Comparison of ENCODE assay signal across 12 cellular contexts in the genomic region with DNA sequence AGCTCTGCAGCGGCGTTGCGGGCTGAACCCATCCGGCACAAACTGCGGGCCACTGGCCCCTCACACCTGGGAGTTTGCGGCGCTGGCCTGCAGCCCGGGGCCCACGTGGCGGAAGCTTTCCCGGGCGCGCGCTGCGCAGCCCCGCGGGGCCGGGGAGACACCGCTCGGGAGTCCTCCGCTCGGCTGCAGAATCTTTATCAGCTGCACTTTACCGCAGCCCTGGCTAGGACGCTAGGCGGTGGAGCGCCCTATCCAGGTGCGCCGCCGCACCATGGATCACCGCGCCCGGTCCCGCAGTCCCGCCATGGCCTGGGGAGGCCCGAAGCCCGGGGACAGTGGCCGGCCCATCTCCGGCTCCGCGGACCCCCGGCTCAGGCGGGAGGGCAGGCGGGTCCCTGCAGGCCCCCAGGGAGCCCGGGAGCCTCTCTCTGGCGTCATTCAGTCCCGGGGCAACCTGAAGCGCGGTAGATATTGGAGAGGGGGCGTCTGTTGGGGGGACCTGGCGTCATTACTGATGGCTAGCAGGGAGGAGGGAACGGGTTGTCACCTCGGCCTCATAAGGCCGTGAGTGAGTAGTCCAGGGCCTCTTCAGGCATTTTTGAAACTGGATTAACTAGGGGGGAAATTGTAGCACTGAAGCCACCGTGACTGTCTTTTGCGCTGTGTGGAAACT. TPM values are rescaled to one million over a fixed set of nuclear protein-coding genes. Genes with fewer than 3 reads are reported as not detected.
A peak's percentile ranks its signal among the peaks of the same experiment; 100 is the strongest.
DNase-seq lines count a peak whose midpoint lies in the region; ATAC-seq and TF ChIP-seq lines count a peak whose summit lies in the region.
"Had no signal": no experiment of that assay in that cellular context is flagged by ENCODE, and none has a peak within 500 bp of the region (broad histone marks: within the 10 kb centered on the region; RNA-seq: fewer than 3 reads in every experiment).

No MANE protein-coding gene starts in this region.

- CTCF ChIA-PET in activated CD4-positive, alpha-beta T cell treated with anti-CD3 and anti-CD28 coated beads, Interleukin-2, amount 10 ng/mL, durations not matched to agents 7 days and 5 days (lab: Charles Lee): no interaction called here

- peaks cover 12% of the 10 kb centered on the region for H3K36me3 Mint-ChIP-seq in activated CD4-positive, alpha-beta T cell treated with anti-CD3 and anti-CD28 coated beads, Interleukin-2, amount 10 ng/mL, durations not matched to agents 7 days and 5 days (ENCODE audit: low read depth)
- H3K36me3 Mint-ChIP-seq in stimulated activated effector memory CD8-positive, alpha-beta T cell treated with anti-CD3 and anti-CD28 coated beads, Interleukin-12 subunit alpha, Interleukin-12 subunit beta, amount 100 ng/mL, for 72 hours: no peaks in the 10 kb centered on the region

- H3K9me3 Mint-ChIP-seq in activated CD4-positive, alpha-beta T cell treated with anti-CD3 and anti-CD28 coated beads, Interleukin-2, amount 10 ng/mL, durations not matched to agents 7 days and 5 days: no peaks in the 10 kb centered on the region
- no peaks in the 10 kb centered on the region for H3K9me3 Mint-ChIP-seq in stimulated activated effector memory CD8-positive, alpha-beta T cell treated with anti-CD3 and anti-CD28 coated beads, Interleukin-12 subunit alpha, Interleukin-12 subunit beta, amount 100 ng/mL, for 72 hours

- DNase-seq in activated CD4-positive, alpha-beta T cell treated with anti-CD3 and anti-CD28 coated beads, Interleukin-2, amount 10 ng/mL, durations not matched to agents 7 days and 5 days: no peak
- DNase-seq in activated CD4-positive, alpha-beta T cell treated with anti-CD3 and anti-CD28 coated beads, Interleukin-2, amount 50 U/mL, for 1 hour: no peak
- DNase-seq in RWPE2 (ENCODE audit: low spot score) (no peak), SW480 (ENCODE audit: low spot score) (no peak)
- no peak for DNase-seq in stimulated activated effector memory CD8-positive, alpha-beta T cell treated with anti-CD3 and anti-CD28 coated beads, Interleukin-12 subunit alpha, Interleukin-12 subunit beta, amount 100 ng/mL, for 72 hours (ENCODE audit: low spot score in 2 of 2)
- DNase-seq: activated CD8-positive, alpha-beta memory T cell treated with anti-CD3 and anti-CD28 coated beads, Interleukin-2, amount 50 U/mL, for 4 hours had no signal

- H3K27me3 Mint-ChIP-seq in activated CD4-positive, alpha-beta T cell treated with anti-CD3 and anti-CD28 coated beads, Interleukin-2, amount 10 ng/mL, durations not matched to agents 7 days and 5 days: peaks cover 93% of the 10 kb centered on the region

- no peaks in the 10 kb centered on the region for H3K36me3 ChIP-seq in RWPE2 (ENCODE audit: low read depth)
- H3K36me3 ChIP-seq in iPS-18a (ENCODE audit: control insufficient read depth, low read depth, low read length): no peaks in the 10 kb centered on the region

- TF ChIP-seq CTCF in RWPE2 (IDR thresholded peaks at IDR 0.05; ENCODE audit: poor library complexity, severe bottlenecking): no peak

- peaks cover 88% of the 10 kb centered on the region for H3K27me3 ChIP-seq in RWPE2 (ENCODE audit: insufficient read depth, poor library complexity, severe bottlenecking)
- H3K27me3 ChIP-seq in iPS-18a (ENCODE audit: control insufficient read depth, insufficient read depth, low read length): peaks cover 100% of the 10 kb centered on the region

- H3K4me3 ChIP-seq in RWPE2 (ENCODE audit: severe bottlenecking) (peak overlapping the region; percentile 12), iPS-18a (ENCODE audit: low read length) (peak overlapping the region; percentile 46)

- ATAC-seq in RWPE2 (ENCODE audit: low read depth): peak; percentile 80
- ATAC-seq in stimulated activated effector memory CD8-positive, alpha-beta T cell treated with anti-CD3 and anti-CD28 coated beads, Interleukin-12 subunit alpha, Interleukin-12 subunit beta, amount 100 ng/mL, for 72 hours: peak; percentile 46
- ATAC-seq in GM19463 (IDR thresholded peaks at IDR 0.05; ENCODE audit: unreplicated experiment): no peak
- no peak for ATAC-seq in GM21619 (IDR thresholded peaks at IDR 0.05; ENCODE audit: unreplicated experiment)

- H3K4me1 ChIP-seq in RWPE2 (ENCODE audit: insufficient read depth, poor library complexity, severe bottlenecking) (no peaks in the 10 kb centered on the region), iPS-18a (ENCODE audit: control insufficient read depth, low read depth, low read length) (peaks cover 8% of the 10 kb centered on the region)

- peak overlapping the region; percentile 30 for H3K4me3 Mint-ChIP-seq in activated CD4-positive, alpha-beta T cell treated with anti-CD3 and anti-CD28 coated beads, Interleukin-2, amount 10 ng/mL, durations not matched to agents 7 days and 5 days
- peak overlapping the region; percentile 36 for H3K4me3 Mint-ChIP-seq in stimulated activated effector memory CD8-positive, alpha-beta T cell treated with anti-CD3 and anti-CD28 coated beads, Interleukin-12 subunit alpha, Interleukin-12 subunit beta, amount 100 ng/mL, for 72 hours

- H3K27ac ChIP-seq in RWPE2 (ENCODE audit: poor library complexity, severe bottlenecking): no peak overlapping the region
- no peak overlapping the region for H3K27ac ChIP-seq in iPS-18a (ENCODE audit: low read length)
- H3K27ac ChIP-seq: C4-2B, KMS-11 had no signal

- POLR2A ChIA-PET in activated CD4-positive, alpha-beta T cell treated with anti-CD3 and anti-CD28 coated beads, Interleukin-2, amount 10 ng/mL, durations not matched to agents 7 days and 5 days (lab: Charles Lee): no interaction called here

- peaks cover 21% of the 10 kb centered on the region for H3K4me1 Mint-ChIP-seq in activated CD4-positive, alpha-beta T cell treated with anti-CD3 and anti-CD28 coated beads, Interleukin-2, amount 10 ng/mL, durations not matched to agents 7 days and 5 days
- H3K4me1 Mint-ChIP-seq in stimulated activated effector memory CD8-positive, alpha-beta T cell treated with anti-CD3 and anti-CD28 coated beads, Interleukin-12 subunit alpha, Interleukin-12 subunit beta, amount 100 ng/mL, for 72 hours: peaks cover 46% of the 10 kb centered on the region

- no peak overlapping the region for H3K9ac ChIP-seq in iPS-18a (ENCODE audit: low read length)
- H3K9ac ChIP-seq: KMS-11 had no signal

- no peaks in the 10 kb centered on the region for H3K9me3 ChIP-seq in RWPE2 (ENCODE audit: severe bottlenecking)
- no peaks in the 10 kb centered on the region for H3K9me3 ChIP-seq in iPS-18a (ENCODE audit: control insufficient read depth, low read depth, low read length)

- H3K27ac Mint-ChIP-seq in activated CD4-positive, alpha-beta T cell treated with anti-CD3 and anti-CD28 coated beads, Interleukin-2, amount 10 ng/mL, durations not matched to agents 7 days and 5 days: no peak overlapping the region
- no peak overlapping the region for H3K27ac Mint-ChIP-seq in stimulated activated effector memory CD8-positive, alpha-beta T cell treated with anti-CD3 and anti-CD28 coated beads, Interleukin-12 subunit alpha, Interleukin-12 subunit beta, amount 100 ng/mL, for 72 hours

RNA-seq across cellular contexts. Expression of gene OLIG2, which starts 5.7 kb away (rescaled TPM):
- total RNA-seq in activated CD4-positive, alpha-beta T cell treated with anti-CD3 and anti-CD28 coated beads, Interleukin-2, amount 10 ng/mL, durations not matched to agents 7 days and 5 days: not detected
- total RNA-seq: liver had no signal

RNA-seq across cellular contexts. Expression of gene OLIG1, which starts 49.9 kb away (rescaled TPM):
- not detected for total RNA-seq in activated CD4-positive, alpha-beta T cell treated with anti-CD3 and anti-CD28 coated beads, Interleukin-2, amount 10 ng/mL, durations not matched to agents 7 days and 5 days

Comparison
In these comparisons a context has a peak if more than half of its experiments do, and no peak if none do; other contexts are left out.
1. ATAC-seq: peak in RWPE2 (single experiment) and stimulated activated effector memory CD8-positive, alpha-beta T cell treated with anti-CD3 and anti-CD28 coated beads, Interleukin-12 subunit alpha, Interleukin-12 subunit beta, amount 100 ng/mL, for 72 hours (single experiment); none in GM19463 (single experiment) and GM21619 (single experiment).